20 cellular contexts compared by ENCODE assay signal in genomic region chr3:131470377-131470776, GRCh38.
"Had no signal": no experiment of that assay in that cellular context is flagged by ENCODE, and none has a peak within 500 bp of the region (broad histone marks: within the 10 kb centered on the region; RNA-seq: fewer than 3 reads in every experiment).

No MANE protein-coding gene starts in this region.

- H3K27ac ChIP-seq: breast epithelium, left ventricle myocardium inferior, sigmoid colon, transverse colon, VCaP had no signal

- H3K27me3 Mint-ChIP-seq: central memory CD8-positive, alpha-beta T cell; naive thymus-derived CD4-positive, alpha-beta T cell; progenitor cell of endocrine pancreas had no signal

- H3K27ac Mint-ChIP-seq: naive thymus-derived CD4-positive, alpha-beta T cell; progenitor cell of endocrine pancreas had no signal

- ATAC-seq: esophagus mucosa; naive thymus-derived CD4-positive, alpha-beta T cell had no signal

- H3K27me3 ChIP-seq: breast epithelium, sigmoid colon, transverse colon had no signal

- H3K9me3 ChIP-seq: breast epithelium, left ventricle myocardium inferior, sigmoid colon, SK-N-SH, transverse colon had no signal

- H3K4me3 ChIP-seq: breast epithelium, left ventricle myocardium inferior, sigmoid colon, smooth muscle cell, transverse colon had no signal

- H3K4me1 ChIP-seq: breast epithelium, left ventricle myocardium inferior, sigmoid colon, transverse colon had no signal

- DNase-seq: activated CD4-positive, alpha-beta T cell treated with anti-CD3 and anti-CD28 coated beads for 1 hour; activated naive CD4-positive, alpha-beta T cell; amniotic stem cell; effector memory CD4-positive, alpha-beta T cell; foreskin melanocyte; hippocampal formation; left ventricle myocardium inferior; naive thymus-derived CD4-positive, alpha-beta T cell; retina; SIG-M5; sigmoid colon; SK-N-SH; stimulated activated CD4-positive, alpha-beta T cell treated with anti-CD3 and anti-CD28 coated beads, Interleukin-4, amount 100 ng/mL, for 4 hours; transverse colon had no signal

- H3K4me3 Mint-ChIP-seq: central memory CD8-positive, alpha-beta T cell; naive thymus-derived CD4-positive, alpha-beta T cell had no signal

- H3K36me3 ChIP-seq: breast epithelium had no signal

- H3K9me3 Mint-ChIP-seq: central memory CD8-positive, alpha-beta T cell; naive thymus-derived CD4-positive, alpha-beta T cell had no signal
